ENCODE assay signal across 13 cellular contexts in the genomic region with DNA sequence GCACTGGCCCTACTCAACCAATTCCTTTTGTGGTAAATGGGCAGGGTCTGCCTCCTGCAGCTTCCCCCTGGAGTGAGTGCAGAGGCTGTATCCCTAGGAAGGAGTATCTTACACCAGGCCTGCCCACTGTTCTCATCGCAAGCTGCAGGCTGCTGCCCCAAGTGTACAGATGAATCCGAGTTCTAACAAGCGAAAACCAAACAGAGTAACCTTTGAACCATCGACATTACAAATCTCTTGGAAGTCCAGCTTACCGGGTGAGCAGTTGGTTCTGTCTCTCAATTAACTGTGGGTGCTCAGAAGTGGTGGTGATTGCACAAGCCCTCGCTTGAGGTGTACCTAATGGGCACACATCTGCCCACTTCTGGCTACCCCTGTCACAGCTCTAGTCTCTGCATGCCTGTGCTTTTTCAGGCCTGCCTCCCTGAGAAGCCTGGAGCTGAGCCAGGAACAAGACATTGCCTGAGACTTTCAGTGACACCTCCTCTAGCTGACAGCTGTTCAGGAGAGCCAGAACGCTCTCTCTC. TPM values are rescaled to one million over a fixed set of nuclear protein-coding genes. Genes with fewer than 3 reads are reported as not detected.
A peak's percentile ranks its signal among the peaks of the same experiment; 100 is the strongest.
DNase-seq lines count a peak whose midpoint lies in the region.
"Had no signal": no experiment of that assay in that cellular context is flagged by ENCODE, and none has a peak within 500 bp of the region (broad histone marks: within the 10 kb centered on the region; RNA-seq: fewer than 3 reads in every experiment).

No MANE protein-coding gene starts in this region.

- H3K9me3 ChIP-seq in skeletal muscle tissue (ENCODE audit: control insufficient read depth in 3 of 3, low read length in 3 of 3) = no peaks in the 10 kb centered on the region

- H3K9ac ChIP-seq in skeletal muscle tissue (ENCODE audit: low read depth in 1 of 3, low read length in 3 of 3) = peak overlapping the region in 1 of 3 donors; percentile 51
- H3K9ac ChIP-seq: GM23248 had no signal

- H3K27me3 ChIP-seq in skeletal muscle tissue (ENCODE audit: control insufficient read depth in 3 of 3, insufficient read depth in 3 of 3, low read length in 3 of 3) = no peaks in the 10 kb centered on the region

- intact Hi-C loops in cardiac septum (cut with DNase I) = no loop called here

- H3K36me3 ChIP-seq in skeletal muscle tissue (ENCODE audit: control insufficient read depth in 3 of 3, insufficient read depth in 3 of 3, low read length in 3 of 3) = no peaks in the 10 kb centered on the region

- DNase-seq in NCI-H1092 treated with DMSO at 0.1 percent for 48 hours (lab: John Stamatoyannopoulos, UW) (peak; percentile 9), NCI-H1092 (lab: John Stamatoyannopoulos, UW) (no peak), NCI-H524 treated with DMSO at 0.1 percent for 48 hours (lab: John Stamatoyannopoulos, UW) (peak; percentile 66), cardiac septum (ENCODE audit: low spot score) (peak; percentile 83), NOMO-1 (lab: John Stamatoyannopoulos, UW; ENCODE audit: unreplicated experiment in 2 of 2) (no peak), GDM1 (lab: John Stamatoyannopoulos, UW) (no peak)
- DNase-seq in activated CD4-positive, alpha-beta T cell treated with anti-CD3 and anti-CD28 coated beads for 48 hours = no peak
- DNase-seq: activated CD8-positive, alpha-beta memory T cell treated with anti-CD3 and anti-CD28 coated beads, Interleukin-2, amount 50 U/mL, for 4 hours; anterior cingulate cortex; GM23248; MM.1S; naive B cell had no signal

- no peak overlapping the region for H3K4me3 ChIP-seq in skeletal muscle tissue (ENCODE audit: low read length in 3 of 3)
- H3K4me3 ChIP-seq: GM23248 had no signal

- peak overlapping the region; percentile 9 for H3K27ac ChIP-seq in skeletal muscle tissue (ENCODE audit: low read depth, low read length)
- H3K27ac ChIP-seq: GM23248 had no signal

- peaks cover 5 to 6% (median 5%) of the 10 kb centered on the region in 3 donors for H3K4me1 ChIP-seq in skeletal muscle tissue (ENCODE audit: control insufficient read depth in 3 of 3, insufficient read depth in 3 of 3, low read length in 3 of 3)

RNA-seq across cellular contexts. Expression of gene INAVA, which starts 22.7 kb away (rescaled TPM):
- total RNA-seq in cardiac septum (0.27 TPM), skeletal muscle tissue (0.52 TPM)
- total RNA-seq: GM23248 had no signal

RNA-seq across cellular contexts. Expression of gene GPR25, which starts 44.6 kb away (rescaled TPM):
- total RNA-seq in cardiac septum (not detected), skeletal muscle tissue (not detected)
- total RNA-seq: GM23248 had no signal

Comparison
In these comparisons a context has a peak if more than half of its experiments do, and no peak if none do; other contexts are left out.
1. DNase-seq: peak in NCI-H1092 treated with DMSO at 0.1 percent for 48 hours (single experiment), NCI-H524 treated with DMSO at 0.1 percent for 48 hours (single experiment) and cardiac septum (single experiment); none in NCI-H1092 (single experiment), NOMO-1 (0 of 2), GDM1 (single experiment) and activated CD4-positive, alpha-beta T cell treated with anti-CD3 and anti-CD28 coated beads for 48 hours (single experiment).